In genomic region chr18:39271654-39272053, GRCh38 we compare ENCODE assay signal across 23 cellular contexts.
"Had no signal": no experiment of that assay in that cellular context is flagged by ENCODE, and none has a peak within 500 bp of the region (broad histone marks: within the 10 kb centered on the region; RNA-seq: fewer than 3 reads in every experiment).

No MANE protein-coding gene starts in this region.

- ATAC-seq: effector memory CD8-positive, alpha-beta T cell; esophagus mucosa; gastrocnemius medialis; left cardiac atrium; left lung; left ventricle myocardium superior; lower lobe of right lung; naive thymus-derived CD4-positive, alpha-beta T cell had no signal

- H3K27ac Mint-ChIP-seq: dendritic cell treated with granulocyte-macrophage colony-stimulating factor and Interleukin-4, amounts not matched to agents 40 ng/mL and 50 ng/mL, for 4 days; effector memory CD8-positive, alpha-beta T cell; endodermal cell; naive thymus-derived CD4-positive, alpha-beta T cell had no signal

- DNase-seq: colonic mucosa; cortex of kidney; effector CD8-positive, alpha-beta T cell; effector memory CD8-positive, alpha-beta T cell; endodermal cell; esophagus squamous epithelium; foreskin fibroblast; foreskin melanocyte; gastrocnemius medialis; glutamatergic neuron; head of caudate nucleus; hypothalamus; left cardiac atrium; left lung; left ventricle myocardium superior; lower lobe of right lung; mesenchymal stem cell; midbrain; naive thymus-derived CD4-positive, alpha-beta T cell had no signal

- H3K27me3 Mint-ChIP-seq: dendritic cell treated with granulocyte-macrophage colony-stimulating factor and Interleukin-4, amounts not matched to agents 40 ng/mL and 50 ng/mL, for 4 days; effector memory CD8-positive, alpha-beta T cell; naive thymus-derived CD4-positive, alpha-beta T cell had no signal

- H3K4me3 ChIP-seq: colonic mucosa, esophagus squamous epithelium, gastrocnemius medialis, hepatocyte, left lung, lower lobe of right lung had no signal

- H2AFZ ChIP-seq: hepatocyte had no signal

- H3K79me2 ChIP-seq: hepatocyte had no signal

- H3K4me2 ChIP-seq: hepatocyte had no signal

- H3K27ac ChIP-seq: colonic mucosa, epithelial cell of prostate, esophagus squamous epithelium, gastrocnemius medialis, hepatocyte, left lung, lower lobe of right lung had no signal

- H3K4me1 ChIP-seq: colonic mucosa, esophagus squamous epithelium, gastrocnemius medialis, left lung, lower lobe of right lung had no signal

- H3K9me3 ChIP-seq: colonic mucosa, esophagus squamous epithelium, gastrocnemius medialis, left lung, lower lobe of right lung had no signal

- H3K27me3 ChIP-seq: colonic mucosa, esophagus squamous epithelium, gastrocnemius medialis, hepatocyte, left lung had no signal

- H3K36me3 Mint-ChIP-seq: naive thymus-derived CD4-positive, alpha-beta T cell had no signal

- H3K4me3 Mint-ChIP-seq: dendritic cell treated with granulocyte-macrophage colony-stimulating factor and Interleukin-4, amounts not matched to agents 40 ng/mL and 50 ng/mL, for 4 days; effector memory CD8-positive, alpha-beta T cell; endodermal cell; naive thymus-derived CD4-positive, alpha-beta T cell had no signal

- H3K36me3 ChIP-seq: colonic mucosa, esophagus squamous epithelium, gastrocnemius medialis, left lung, lower lobe of right lung had no signal

- H3K4me1 Mint-ChIP-seq: naive thymus-derived CD4-positive, alpha-beta T cell had no signal

- H3K9me3 Mint-ChIP-seq: endodermal cell had no signal
